In genomic region chr5:155460501-155460931, GRCh38 we compare ENCODE assay signal across 23 cellular contexts.
DNase-seq lines count a peak whose midpoint lies in the region; ATAC-seq, FAIRE-seq and TF ChIP-seq lines count a peak whose summit lies in the region.
"Had no signal": no experiment of that assay in that cellular context is flagged by ENCODE, and none has a peak within 500 bp of the region (broad histone marks: within the 10 kb centered on the region; RNA-seq: fewer than 3 reads in every experiment).

No MANE protein-coding gene starts in this region.

- no peak overlapping the region for H4K8ac ChIP-seq in H1 (ENCODE audit: extremely low read depth, insufficient read depth, low read length)

- CTCF ChIA-PET in H1 (lab: Charles Lee; ENCODE audit: partially characterized antibody) = interaction anchor here (3.0 kb wide), 1 partner anchor 12 kb away, joined by 19 read pairs; no protein-coding TSS in a partner anchor

- H3K18ac ChIP-seq in H1 (ENCODE audit: extremely low read depth, low read length) = no peak overlapping the region

- H4K5ac ChIP-seq in H1 (ENCODE audit: insufficient read length, low read depth, low read length) = no peak overlapping the region

- no peak overlapping the region for H2BK12ac ChIP-seq in H1 (ENCODE audit: low read depth, low read length)

- no peaks in the 10 kb centered on the region for H3K79me1 ChIP-seq in H1 (ENCODE audit: low read depth, low read length)

- no peak overlapping the region for H2BK120ac ChIP-seq in H1 (replicated peaks; ENCODE audit: low read depth, low read length)

- H2BK15ac ChIP-seq in H1 (ENCODE audit: low read length) = no peak overlapping the region

- no peak overlapping the region for H3K4me3 ChIP-seq in H1 (ENCODE audit: extremely low read depth in 1 of 4, insufficient read depth in 2 of 4, low read depth in 3 of 4, low read length in 4 of 4)
- H3K4me3 ChIP-seq: GM12878, SK-N-MC had no signal

- H2BK5ac ChIP-seq in H1 (ENCODE audit: low read depth, low read length) = no peak overlapping the region

- H3K9me3 ChIP-seq in H1 (ENCODE audit: insufficient read depth in 2 of 2, low read depth in 1 of 2, low read length in 1 of 2) = no peaks in the 10 kb centered on the region
- H3K9me3 ChIP-seq: BE2C had no signal

- TF ChIP-seq CTCF in H1 (IDR thresholded peaks at IDR 0.05; ENCODE audit: control extremely low read depth in 1 of 3, insufficient read depth in 1 of 3, low read depth in 1 of 3, low read length in 3 of 3) = no peak

- no peaks in the 10 kb centered on the region for H4K20me1 ChIP-seq in H1 (replicated peaks in 1 of 2; ENCODE audit: control insufficient read depth in 1 of 2, insufficient read depth in 2 of 2, low read length in 2 of 2)

- no peak overlapping the region for H3K9ac ChIP-seq in H1 (replicated peaks in 1 of 4; ENCODE audit: extremely low read depth in 1 of 4, low read depth in 3 of 4, low read length in 3 of 4)

- no peak for FAIRE-seq in H1 (lab: Jason Lieb, UNC)
- FAIRE-seq: D721Med, G401.6, GM12878 had no signal

- H3K23me2 ChIP-seq in H1 (ENCODE audit: low read depth, low read length) = no peaks in the 10 kb centered on the region

- no peak overlapping the region for H2AFZ ChIP-seq in H1 (ENCODE audit: low read length)

- H3K27me3 ChIP-seq in H1 (replicated peaks in 1 of 4; ENCODE audit: control insufficient read depth in 3 of 4, extremely low read depth in 1 of 4, insufficient read depth in 3 of 4, low read length in 3 of 4) = no peaks in the 10 kb centered on the region
- H3K27me3 ChIP-seq: BE2C had no signal

- no peak overlapping the region for H2BK20ac ChIP-seq in H1 (ENCODE audit: low read length)

- no peaks in the 10 kb centered on the region for H3K4me1 ChIP-seq in H1 (replicated peaks in 1 of 4; ENCODE audit: control insufficient read depth in 3 of 4, insufficient read depth in 4 of 4, low read length in 3 of 4)
- H3K4me1 ChIP-seq: BE2C had no signal

- H3K27ac ChIP-seq in H1 (ENCODE audit: low read depth, low read length) = no peak overlapping the region
- H3K27ac ChIP-seq in caudate nucleus (ENCODE audit: low read depth, low read length) = no peak overlapping the region
- H3K27ac ChIP-seq: 22Rv1, SK-N-MC had no signal

- H3K14ac ChIP-seq in H1 (ENCODE audit: insufficient read length) = no peak overlapping the region

- no peak overlapping the region for H3K4me2 ChIP-seq in H1 (ENCODE audit: insufficient read depth in 1 of 2, low read depth in 2 of 2, low read length in 2 of 2)

- no peak overlapping the region for H3K4ac ChIP-seq in H1 (replicated peaks; ENCODE audit: insufficient read length, low read depth, low read length)

- no peak for TF ChIP-seq EP300 in H1 (IDR thresholded peaks at IDR 0.05; ENCODE audit: borderline replicate concordance in 1 of 2, low read depth in 2 of 2, low read length in 2 of 2)

- no peak for TF ChIP-seq RAD21 in H1 (IDR thresholded peaks at IDR 0.05 in 1 of 2, conservative IDR thresholded peaks at IDR 0.05 in 1 of 2; ENCODE audit: low read depth in 2 of 2, low read length in 2 of 2)

- no peak overlapping the region for H2AK5ac ChIP-seq in H1 (ENCODE audit: low read depth, low read length)

- POLR2A ChIA-PET in H1 (lab: Charles Lee; ENCODE audit: partially characterized antibody) = no interaction called here

- no peak overlapping the region for H3K23ac ChIP-seq in H1 (ENCODE audit: insufficient read length)

- no peaks in the 10 kb centered on the region for H3K36me3 ChIP-seq in H1 (ENCODE audit: control insufficient read depth in 2 of 4, insufficient read depth in 4 of 4, low read length in 3 of 4)
- H3K36me3 ChIP-seq: BE2C had no signal

- no peak for TF ChIP-seq POLR2A in H1 (IDR thresholded peaks at IDR 0.05; ENCODE audit: control extremely low read depth in 1 of 2, low read depth in 2 of 2, low read length in 2 of 2)

- peak; percentile 36 for DNase-seq in NCI-H1092 treated with DMSO at 0.1 percent for 48 hours (lab: John Stamatoyannopoulos, UW)
- no peak for DNase-seq in NCI-H1092 (lab: John Stamatoyannopoulos, UW)
- peak; percentile 30 for DNase-seq in NCI-H2029 treated with DMSO at 0.1 percent for 48 hours (lab: John Stamatoyannopoulos, UW)
- no peak for DNase-seq in H1 (ENCODE audit: low read depth in 1 of 2, low spot score in 2 of 2)
- DNase-seq in mucosa of gallbladder (ENCODE audit: low spot score) = peak; percentile 70
- DNase-seq in caudate nucleus (lab: John Stamatoyannopoulos, UW) = no peak
- DNase-seq: BE2C; CD4-positive, alpha-beta memory T cell; DND-41; GOT3; Kasumi-1; MM.1S; NCI-H1105 treated with DMSO at 0.1 percent for 48 hours; NCI-H187 treated with DMSO at 0.1 percent for 48 hours; NCI-H524 treated with DMSO at 0.1 percent for 48 hours had no signal

- H3K79me2 ChIP-seq in H1 (ENCODE audit: control insufficient read depth in 1 of 2, insufficient read depth in 2 of 2, low read length in 2 of 2) = no peaks in the 10 kb centered on the region

- ATAC-seq in GM21717 (IDR thresholded peaks at IDR 0.05; ENCODE audit: unreplicated experiment) (no peak), HG03571 (IDR thresholded peaks at IDR 0.05; ENCODE audit: unreplicated experiment) (no peak)
- ATAC-seq: GM12878, Panc1 had no signal

- 83% methylated on average over 2 of the region's 2 CpGs; no CpG with 5 or more reads in 1 of the 2 experiments for WGBS in H1 (ENCODE audit: extremely low coverage in 1 of 2, insufficient coverage in 1 of 2, insufficient read length in 1 of 2, insufficient replicate concordance in 2 of 2, low coverage in 1 of 2, low lambda C conversion rate in 2 of 2, missing lambda C conversion rate in 1 of 2), 2 experiments

- H3K56ac ChIP-seq in H1 (replicated peaks; ENCODE audit: insufficient read length, low read depth, low read length) = no peak overlapping the region

- no peak overlapping the region for H4K91ac ChIP-seq in H1 (replicated peaks; ENCODE audit: insufficient read length, low read length)

TF ChIP-seq in H1, 55 proteins besides CTCF, POLR2A, EP300 and RAD21:
- TF ChIP-seq TBP (IDR thresholded peaks at IDR 0.05; ENCODE audit: low read depth, low read length) (no peak), BACH1 (IDR thresholded peaks at IDR 0.05; ENCODE audit: low read length) (peak; percentile 61; the same call in 1 of the 2 replicates)

Comparison
In these comparisons a context has a peak if more than half of its experiments do, and no peak if none do; other contexts are left out.
1. DNase-seq: peak in NCI-H1092 treated with DMSO at 0.1 percent for 48 hours (single experiment), NCI-H2029 treated with DMSO at 0.1 percent for 48 hours (single experiment) and mucosa of gallbladder (single experiment); none in NCI-H1092 (single experiment), H1 (0 of 2) and caudate nucleus (0 of 61).